ENCODE assay signal across 17 cellular contexts in genomic region chr13:50285283-50285682, GRCh38.
"Had no signal": no experiment of that assay in that cellular context is flagged by ENCODE, and none has a peak within 500 bp of the region (broad histone marks: within the 10 kb centered on the region; RNA-seq: fewer than 3 reads in every experiment).

No MANE protein-coding gene starts in this region.

- H3K27ac Mint-ChIP-seq: activated T-helper 2 cell treated with anti-CD3 and anti-CD28 coated beads, Interferon-gamma antibody, Interleukin-2, Interleukin-4, amounts not matched to agents 10 μg/mL and 5 μg/mL and 100 μg/mL, durations not matched to agents 14 hours and 24 hours and 36 hours; memory B cell; nephron progenitor cell had no signal

- H3K4me3 Mint-ChIP-seq: memory B cell; nephron progenitor cell; stimulated activated naive CD8-positive, alpha-beta T cell treated with anti-CD3 and anti-CD28 coated beads, Interleukin-15, amount 100 ng/mL, for 72 hours had no signal

- H3K27ac ChIP-seq: adrenal gland, coronary artery, gastroesophageal sphincter, testis had no signal

- H3K9me3 ChIP-seq: adrenal gland, testis had no signal

- H3K27me3 ChIP-seq: adrenal gland, gastroesophageal sphincter, left lung, testis had no signal

- ATAC-seq: gastroesophageal sphincter, left lung had no signal

- H3K4me3 ChIP-seq: adrenal gland, coronary artery, gastroesophageal sphincter, left lung, testis had no signal

- H3K36me3 ChIP-seq: adrenal gland, gastroesophageal sphincter, left lung had no signal

- H3K4me1 ChIP-seq: adrenal gland, testis had no signal

- DNase-seq: activated CD4-positive, alpha-beta T cell treated with anti-CD3 and anti-CD28 coated beads, Interleukin-2, amount 50 U/mL, for 1 hour; activated CD4-positive, CD25-positive, alpha-beta regulatory T cell; activated naive CD4-positive, alpha-beta T cell treated with anti-CD3 and anti-CD28 coated beads, Interleukin-2, amount 50 U/mL, for 16 hours; adrenal gland; central memory CD4-positive, alpha-beta T cell; effector memory CD4-positive, alpha-beta T cell; islet precursor cell; left lung; nephron progenitor cell; stimulated activated CD4-positive, alpha-beta T cell treated with anti-CD3 and anti-CD28 coated beads, Interleukin-4, amount 100 ng/mL, for 1 hour; stimulated activated CD8-positive, alpha-beta memory T cell treated with anti-CD3 and anti-CD28 coated beads, Interleukin-4, amount 100 ng/mL, for 48 hours; stimulated activated naive CD8-positive, alpha-beta T cell treated with anti-CD3 and anti-CD28 coated beads, Interleukin-15, amount 100 ng/mL, for 72 hours; testis had no signal
